ENCODE assay signal across 8 cellular contexts in the genomic region with DNA sequence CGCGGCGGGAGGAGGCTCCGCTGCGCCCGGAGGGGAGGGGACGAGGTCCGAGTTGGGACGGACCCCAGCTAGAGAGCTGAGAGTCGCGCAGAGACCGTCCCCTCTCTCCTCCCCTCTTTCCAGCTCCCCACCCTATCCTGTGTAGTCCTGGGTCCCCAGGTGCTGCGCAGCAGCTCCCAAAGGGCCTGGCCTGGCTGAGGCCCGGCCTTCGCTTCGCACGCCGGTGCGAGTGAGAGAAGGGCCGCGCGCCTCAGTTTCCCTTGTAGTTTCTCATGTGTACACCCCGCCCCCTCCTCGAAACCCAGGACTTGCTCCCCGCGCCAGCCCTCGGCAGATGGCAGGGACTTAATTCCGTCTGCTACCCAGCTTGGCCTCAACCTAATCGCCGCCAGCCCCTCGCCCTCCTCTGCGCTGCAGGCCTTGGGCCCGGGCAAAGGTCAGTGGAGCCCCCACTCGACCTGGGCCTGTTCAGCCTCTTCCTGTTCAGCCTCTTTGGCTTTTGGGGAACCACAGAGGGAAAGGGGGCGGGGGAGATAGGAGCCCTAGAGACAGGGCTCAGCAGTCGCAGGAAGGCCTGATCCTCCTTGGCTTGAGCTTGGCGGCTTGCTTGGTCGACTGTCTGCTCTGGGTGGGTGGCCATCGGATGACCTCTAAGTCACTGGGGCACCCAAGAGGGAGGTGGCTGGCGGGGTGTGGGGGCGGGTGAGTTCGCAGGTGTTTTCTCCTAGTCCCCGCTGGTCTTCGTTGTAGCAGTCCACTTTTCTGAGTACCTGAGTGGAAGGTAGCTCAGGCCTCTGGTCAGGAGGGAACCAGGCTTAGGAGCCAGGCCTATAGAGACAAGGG. TPM values are rescaled to one million over a fixed set of nuclear protein-coding genes. Genes with fewer than 3 reads are reported as not detected.
DNase-seq lines count a peak whose midpoint lies in the region; ATAC-seq and TF ChIP-seq lines count a peak whose summit lies in the region.

No MANE protein-coding gene starts in this region.

- H3T11ph ChIP-seq in H9 (ENCODE audit: low read length): no peak overlapping the region

- no peak overlapping the region for H2BK15ac ChIP-seq in H9 (ENCODE audit: low read depth, low read length)

- no peak overlapping the region for H2BK12ac ChIP-seq in H9 (ENCODE audit: insufficient read length, low read depth, low read length)

- H3K9ac ChIP-seq in H9 (ENCODE audit: extremely low read depth, insufficient read length, low read length) (peak overlapping the region; percentile 53), subcutaneous abdominal adipose tissue (ENCODE audit: low read length in 5 of 5) (peak overlapping the region; percentile 35 to 94 (median 84))

- no peaks in the 10 kb centered on the region for H3K27me3 Mint-ChIP-seq in CD8-positive, alpha-beta T cell (ENCODE audit: low read depth)
- H3K27me3 Mint-ChIP-seq in H9 (ENCODE audit: low read depth): no peaks in the 10 kb centered on the region; the same call in 1 of the 2 replicates

- peak in 3 of 7 experiments; percentile 22 to 57 (median 41) for DNase-seq in CD8-positive, alpha-beta T cell
- no peak for DNase-seq in H9
- DNase-seq in SKM-1 (lab: John Stamatoyannopoulos, UW; ENCODE audit: unreplicated experiment): peak; percentile 63
- peak; percentile 23 for DNase-seq in central memory CD4-positive, alpha-beta T cell
- peak; percentile 61 for DNase-seq in left lobe of liver (ENCODE audit: low spot score)
- no peak for DNase-seq in NCI-H146 treated with DMSO at 0.1 percent for 48 hours (lab: John Stamatoyannopoulos, UW; ENCODE audit: unreplicated experiment)

- H3K18ac ChIP-seq in H9 (ENCODE audit: insufficient read length, low read depth, low read length): peak overlapping the region; percentile 56

- H3K4me2 ChIP-seq in H9 (ENCODE audit: insufficient read depth, insufficient read length, low read length): peak overlapping the region; percentile 59

- CTCF ChIA-PET in CD8-positive, alpha-beta T cell (lab: Charles Lee): interaction anchor here (1.6 to 2.4 kb wide), 3 partner anchors 18 to 58 kb away, joined by 3 to 11 read pairs (median 6); no protein-coding TSS in a partner anchor

- peaks cover 21% of the 10 kb centered on the region for H3K4me1 ChIP-seq in CD8-positive, alpha-beta T cell (ENCODE audit: insufficient read depth, low read length)
- H3K4me1 ChIP-seq in H9 (ENCODE audit: insufficient read depth, low read length) (no peaks in the 10 kb centered on the region), subcutaneous abdominal adipose tissue (ENCODE audit: control insufficient read depth in 5 of 5, insufficient read depth in 5 of 5, low read length in 5 of 5) (peaks cover 5 to 29% (median 23%) of the 10 kb centered on the region in 5 donors)

- peak overlapping the region; percentile 89 for H3K4me3 ChIP-seq in CD8-positive, alpha-beta T cell (ENCODE audit: low read depth, low read length)
- H3K4me3 ChIP-seq in subcutaneous abdominal adipose tissue (ENCODE audit: low read depth in 1 of 5, low read length in 5 of 5): peak overlapping the region; percentile 55 to 94 (median 81)

- H3K79me1 ChIP-seq in H9 (ENCODE audit: insufficient read depth, low read depth, low read length, poor library complexity, severe bottlenecking): no peaks in the 10 kb centered on the region

- peaks cover 15% of the 10 kb centered on the region for H3K36me3 ChIP-seq in CD8-positive, alpha-beta T cell (ENCODE audit: insufficient read depth, low read length)
- peaks cover 0 to 33% (median 28%) of the 10 kb centered on the region in 5 donors for H3K36me3 ChIP-seq in subcutaneous abdominal adipose tissue (ENCODE audit: control insufficient read depth in 5 of 5, insufficient read depth in 5 of 5, low read length in 5 of 5)

- no peak overlapping the region for H2BK120ac ChIP-seq in H9 (ENCODE audit: low read depth, low read length, poor library complexity, severe bottlenecking)

- peaks cover 28% of the 10 kb centered on the region for H3K4me1 Mint-ChIP-seq in CD8-positive, alpha-beta T cell (ENCODE audit: low read depth)
- peaks cover 19 to 25% of the 10 kb centered on the region in 2 experiments for H3K4me1 Mint-ChIP-seq in H9

- H3K9me3 ChIP-seq in CD8-positive, alpha-beta T cell (ENCODE audit: low read length): no peaks in the 10 kb centered on the region
- H3K9me3 ChIP-seq in H9 (ENCODE audit: control insufficient read depth, low read depth, low read length): no peaks in the 10 kb centered on the region
- no peaks in the 10 kb centered on the region for H3K9me3 ChIP-seq in subcutaneous abdominal adipose tissue (ENCODE audit: control insufficient read depth in 5 of 5, low read length in 5 of 5)

- no peak overlapping the region for H2AFZ ChIP-seq in H9 (ENCODE audit: low read length)

- peaks cover 37% of the 10 kb centered on the region for H3K36me3 Mint-ChIP-seq in CD8-positive, alpha-beta T cell
- peaks cover 28 to 41% (median 37%) of the 10 kb centered on the region in 3 experiments; a peak in 6 of 7 replicates for H3K36me3 Mint-ChIP-seq in H9 (ENCODE audit: insufficient read depth in 1 of 3, low read depth in 3 of 3)

- no peak for TF ChIP-seq CTCF in CD8-positive, alpha-beta T cell (IDR thresholded peaks at IDR 0.05)
- no peak for TF ChIP-seq CTCF in H9 (conservative IDR thresholded peaks at IDR 0.05)

- no peak overlapping the region for H2BK5ac ChIP-seq in H9 (ENCODE audit: insufficient read length, low read length)

- no peaks in the 10 kb centered on the region for H3K9me3 Mint-ChIP-seq in CD8-positive, alpha-beta T cell
- H3K9me3 Mint-ChIP-seq in H9: no peaks in the 10 kb centered on the region

- intact Hi-C loops in CD8-positive, alpha-beta T cell (cut with DNase I, micrococcal nuclease): loop anchor here (1.0 to 10.0 kb wide), 10 partner anchors 18 to 509 kb away; a partner anchor contains a TSS

- H4K5ac ChIP-seq in H9 (ENCODE audit: insufficient read length, low read depth, low read length): no peak overlapping the region

- peak overlapping the region; percentile 99 for H3K4me3 Mint-ChIP-seq in CD8-positive, alpha-beta T cell
- peak overlapping the region; percentile 95 to 97 for H3K4me3 Mint-ChIP-seq in H9

- no peak overlapping the region for H2BK20ac ChIP-seq in H9 (ENCODE audit: low read depth, low read length, poor library complexity, severe bottlenecking)

- no peak overlapping the region for H2AK5ac ChIP-seq in H9 (ENCODE audit: insufficient read length, low read length)

- peaks cover 3% of the 10 kb centered on the region for H4K20me1 ChIP-seq in H9 (ENCODE audit: control insufficient read depth, insufficient read depth, insufficient read length)

- peaks cover 7% of the 10 kb centered on the region for H3K23me2 ChIP-seq in H9 (ENCODE audit: insufficient read length, low read depth, low read length, poor library complexity, severe bottlenecking)

- H3K4ac ChIP-seq in H9 (ENCODE audit: low read depth, low read length): no peak overlapping the region

- H3K23ac ChIP-seq in H9 (ENCODE audit: insufficient read length, low read depth, low read length): no peak overlapping the region

- ATAC-seq in CD8-positive, alpha-beta T cell: no peak
- peak; percentile 0 for ATAC-seq in left lobe of liver
- ATAC-seq in HG03457 (IDR thresholded peaks at IDR 0.05; ENCODE audit: unreplicated experiment): no peak

- peak overlapping the region; percentile 10; the same call in 1 of the 2 replicates for H3K14ac ChIP-seq in H9 (ENCODE audit: insufficient read depth, low read length)

- peak overlapping the region; percentile 90 for H3K27ac Mint-ChIP-seq in CD8-positive, alpha-beta T cell
- H3K27ac Mint-ChIP-seq in H9: peak overlapping the region; percentile 91 to 97 (median 94)

- POLR2A ChIA-PET in CD8-positive, alpha-beta T cell (lab: Charles Lee): interaction anchor here (0.6 to 2.1 kb wide), 6 partner anchors 10 to 88 kb away, joined by 3 to 11 read pairs (median 5); a partner anchor contains a TSS

- H3K27me3 ChIP-seq in CD8-positive, alpha-beta T cell (ENCODE audit: insufficient read depth, low read length): no peaks in the 10 kb centered on the region
- H3K27me3 ChIP-seq in H9 (ENCODE audit: insufficient read depth, low read length) (no peaks in the 10 kb centered on the region), subcutaneous abdominal adipose tissue (ENCODE audit: control insufficient read depth in 5 of 5, insufficient read depth in 4 of 5, low read length in 5 of 5) (no peaks in the 10 kb centered on the region)

- H4K8ac ChIP-seq in H9 (replicated peaks; ENCODE audit: insufficient read length, low read depth, low read length): no peak overlapping the region

- peaks cover 8% of the 10 kb centered on the region; the same call in 1 of the 2 replicates for H3K79me2 ChIP-seq in H9 (ENCODE audit: insufficient read depth, low read length)

- H4K91ac ChIP-seq in H9 (ENCODE audit: insufficient read length, low read depth, low read length): no peak overlapping the region

- H3K56ac ChIP-seq in H9 (ENCODE audit: insufficient read length, low read depth, low read length): no peak overlapping the region

- peak overlapping the region; percentile 91 for H3K27ac ChIP-seq in CD8-positive, alpha-beta T cell (ENCODE audit: low read depth, low read length)
- H3K27ac ChIP-seq in H9 (ENCODE audit: insufficient read length, low read depth, low read length) (no peak overlapping the region), subcutaneous abdominal adipose tissue (ENCODE audit: low read depth, low read length) (peak overlapping the region; percentile 97)

- no CpG with 5 or more reads among the region's 44 CpGs for WGBS in H9 (ENCODE audit: extremely low coverage, insufficient read length, low lambda C conversion rate)

RNA-seq across cellular contexts. Expression of a gene that starts 1.0 kb away (rescaled TPM):
- total RNA-seq in CD8-positive, alpha-beta T cell: 10 to 100 TPM; 34.0 to 36.3 TPM
- total RNA-seq in H9 (2021) (52.9 and 58.2 TPM in 2 replicates), left lobe of liver (13.6 TPM)

RNA-seq across cellular contexts. Expression of a gene that starts 28.6 kb away (rescaled TPM):
- total RNA-seq in CD8-positive, alpha-beta T cell: 10 to 100 TPM; 55.1 to 56.7 TPM
- total RNA-seq in H9 (2021): 205 and 207 TPM in 2 replicates
- 80.6 TPM for total RNA-seq in left lobe of liver

RNA-seq across cellular contexts. Expression of a gene that starts 44.1 kb away (rescaled TPM):
- 10 to 100 TPM; 63.1 to 63.2 TPM for total RNA-seq in CD8-positive, alpha-beta T cell
- total RNA-seq in H9 (2021) (39.1 and 39.2 TPM in 2 replicates), left lobe of liver (21.2 TPM)

Comparison
In these comparisons a context has a peak if more than half of its experiments do, and no peak if none do; other contexts are left out.
1. DNase-seq: peak in SKM-1 (single experiment), central memory CD4-positive, alpha-beta T cell (single experiment) and left lobe of liver (single experiment); none in H9 (single experiment) and NCI-H146 treated with DMSO at 0.1 percent for 48 hours (single experiment).